8 cellular contexts compared by ENCODE assay signal in the genomic region with DNA sequence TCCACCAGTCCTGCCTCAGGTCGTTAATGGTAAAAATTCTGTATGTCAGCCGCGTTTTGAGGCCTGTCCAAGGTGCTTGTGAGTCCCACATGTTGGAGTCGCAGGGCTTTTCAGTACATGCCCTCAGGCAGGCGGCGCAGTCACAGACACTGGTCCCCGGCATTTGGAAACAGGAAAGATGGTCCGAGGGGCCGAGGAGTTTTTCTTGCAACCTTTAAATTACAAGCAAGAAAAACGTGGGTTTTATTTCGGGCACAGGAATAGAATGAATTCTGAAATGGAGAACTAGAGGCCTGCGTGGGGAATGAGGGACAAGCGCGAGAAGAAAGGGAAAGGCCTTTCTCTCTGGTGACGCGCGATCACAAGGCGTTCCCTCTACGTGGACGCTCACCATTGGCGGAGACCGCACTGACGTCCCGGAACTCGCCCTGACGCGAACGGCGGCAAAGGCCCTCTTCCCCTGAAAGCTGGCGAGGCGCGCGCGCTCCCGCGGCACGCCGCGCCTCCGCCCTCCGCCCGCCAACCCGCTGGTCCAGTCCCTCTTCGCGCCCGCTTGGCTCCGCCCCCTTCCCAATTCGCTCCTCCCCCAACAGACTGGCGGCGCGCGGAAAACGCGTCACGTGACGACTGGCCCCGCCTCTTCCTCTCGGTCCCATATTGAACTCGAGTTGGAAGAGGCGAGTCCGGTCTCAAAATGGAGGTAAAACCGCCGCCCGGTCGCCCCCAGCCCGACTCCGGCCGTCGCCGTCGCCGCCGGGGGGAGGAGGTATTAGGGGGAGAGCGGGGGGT. TPM values are rescaled to one million over a fixed set of nuclear protein-coding genes. Genes with fewer than 3 reads are reported as not detected.
DNase-seq lines count a peak whose midpoint lies in the region; ATAC-seq, FAIRE-seq and TF ChIP-seq lines count a peak whose summit lies in the region.

A gene (plus strand): TSS at position 689 of the 789 bp plus-strand sequence. CDS start 6 bp downstream, at position 695.

- WGBS in adrenal gland, 4 donors, result 0 to 8% (median 4%) methylated on average over 20 to 74 of the region's 74 CpGs
- 0 to 5% (median 2%) methylated on average over 34 to 74 of the region's 74 CpGs for WGBS in heart left ventricle, 4 donors

- peaks cover 5% of the 10 kb centered on the region for H3K27me3 Mint-ChIP-seq in type B pancreatic cell

- H3K27ac ChIP-seq in adrenal gland, result peak within 1 kb of the TSS; percentile 99 to 100 (median 100)
- peak within 1 kb of the TSS; percentile 95 to 100 (median 99) for H3K27ac ChIP-seq in heart left ventricle

- H3K4me3 Mint-ChIP-seq in type B pancreatic cell, result peak within 1 kb of the TSS; percentile 98

- TF ChIP-seq POLR2A in GM12892 (IDR thresholded peaks at IDR 0.05; ENCODE audit: low read depth, low read length) (peak; percentile 93), adrenal gland (IDR thresholded peaks at IDR 0.05) (peak; percentile 97), heart left ventricle (IDR thresholded peaks at IDR 0.05) (peak; percentile 30 to 86)

- FAIRE-seq in GM12892 (lab: Jason Lieb, UNC), result peak; percentile 98

- H3K27me3 ChIP-seq in adrenal gland, result no peaks in the 10 kb centered on the region
- H3K27me3 ChIP-seq in heart left ventricle, result no peaks in the 10 kb centered on the region

- H3K36me3 ChIP-seq in adrenal gland (replicated peaks in 1 of 2), result peaks cover 0 to 19% of the 10 kb centered on the region in 2 donors
- peaks cover 3 to 35% (median 22%) of the 10 kb centered on the region in 9 donors for H3K36me3 ChIP-seq in heart left ventricle

- intact Hi-C loops in adrenal gland (cut with DNase I) (loop anchor here in 1 of 2 donors (10.0 kb wide), 1 partner anchor 47 kb away; no protein-coding TSS in a partner anchor), heart left ventricle (cut with DNase I) (loop anchor here (1.0 to 5.0 kb wide), 11 partner anchors 31 to 115 kb away; a partner anchor contains a TSS)

- H3K4me1 ChIP-seq in adrenal gland (replicated peaks in 1 of 2) (peaks cover 36 to 47% of the 10 kb centered on the region in 2 donors), heart left ventricle (peaks cover 10 to 52% (median 45%) of the 10 kb centered on the region in 12 donors)

- H3K4me1 Mint-ChIP-seq in type B pancreatic cell (ENCODE audit: unreplicated experiment), result peaks cover 23% of the 10 kb centered on the region

- peak; percentile 85 for ATAC-seq in HG02852 (IDR thresholded peaks at IDR 0.05; ENCODE audit: unreplicated experiment)
- peak; percentile 94 to 97 (median 96) for ATAC-seq in heart left ventricle

- no peaks in the 10 kb centered on the region for H3K9me3 ChIP-seq in adrenal gland (replicated peaks in 1 of 3)
- H3K9me3 ChIP-seq in heart left ventricle, result no peaks in the 10 kb centered on the region

- no peaks in the 10 kb centered on the region for H3K9me3 Mint-ChIP-seq in type B pancreatic cell

- H3K27ac Mint-ChIP-seq in type B pancreatic cell, result peak within 1 kb of the TSS; percentile 100

- TF ChIP-seq CTCF in adrenal gland (IDR thresholded peaks at IDR 0.05) (peak in 3 of 6 experiments; percentile 17 to 37 (median 21)), heart left ventricle (IDR thresholded peaks at IDR 0.05) (peak in 9 of 12 donors; percentile 19 to 57 (median 35)), type B pancreatic cell (conservative IDR thresholded peaks at IDR 0.05) (peak; percentile 39)

- H3K36me3 Mint-ChIP-seq in type B pancreatic cell, result peaks cover 25% of the 10 kb centered on the region

- H3K4me3 ChIP-seq in adrenal gland, result peak within 1 kb of the TSS; percentile 48 to 81 (median 79)
- peak within 1 kb of the TSS; percentile 60 to 96 (median 82) for H3K4me3 ChIP-seq in heart left ventricle

- DNase-seq in GM12892 (ENCODE audit: insufficient read length), result peak; percentile 89
- peak; percentile 96 for DNase-seq in NCI-H146 (lab: John Stamatoyannopoulos, UW)
- peak; percentile 99 to 100 (median 99) for DNase-seq in T-helper 1 cell
- DNase-seq in adrenal gland, result peak; percentile 99 to 100 (median 99)
- peak; percentile 99 to 100 (median 99) for DNase-seq in heart left ventricle
- peak; percentile 99 for DNase-seq in pons (ENCODE audit: low spot score)
- peak; percentile 100 for DNase-seq in type B pancreatic cell (ENCODE audit: extremely low spot score, unreplicated experiment)

RNA-seq across cellular contexts. Expression of the gene that starts here (rescaled TPM):
- 303 TPM for polyA plus RNA-seq in GM12892 (2012; ENCODE audit: missing spikeins)
- total RNA-seq in adrenal gland (100 to 1,000 TPM in 4 of 8 donors, 10 to 100 TPM in 4; 22.6 to 131 (median 70.2) TPM), heart left ventricle (100 to 1,000 TPM in 1 of 9 donors, 10 to 100 TPM in 8; 12.7 to 110 (median 73.3) TPM), type B pancreatic cell (ENCODE audit: low replicate concordance) (203 and 304 TPM in 2 replicates)
- polyA plus RNA-seq in adrenal gland (100 to 1,000 TPM; 175 to 223 (median 212) TPM), heart left ventricle (100 to 1,000 TPM in 1 of 2 donors, 10 to 100 TPM in 1; 64.6 to 134 TPM)

Comparison
In these comparisons a context has a peak if more than half of its experiments do, and no peak if none do; other contexts are left out.
1. Peak in every context shown above with its lines: DNase-seq, ATAC-seq, H3K4me3 ChIP-seq and H3K27ac ChIP-seq.